ENCODE assay signal across 10 cellular contexts in genomic region chr1:117664314-117664713, GRCh38. TPM values are rescaled to one million over a fixed set of nuclear protein-coding genes. Genes with fewer than 3 reads are reported as not detected.
A peak's percentile ranks its signal among the peaks of the same experiment; 100 is the strongest.
DNase-seq lines count a peak whose midpoint lies in the region; ATAC-seq and TF ChIP-seq lines count a peak whose summit lies in the region.
"Had no signal": no experiment of that assay in that cellular context is flagged by ENCODE, and none has a peak within 500 bp of the region (broad histone marks: within the 10 kb centered on the region; RNA-seq: fewer than 3 reads in every experiment).

No MANE protein-coding gene starts in this region.

- no peaks in the 10 kb centered on the region for H4K20me1 ChIP-seq in PC-3 (ENCODE audit: low read length)

- BruUV-seq in PC-3 (replicated peaks; lab: Mats Ljungman, UMichigan), result no TSS peak

- H3K79me2 ChIP-seq in PC-3 (ENCODE audit: low read length), result no peaks in the 10 kb centered on the region

- H3K9me3 Mint-ChIP-seq in T-cell, result peaks cover 6 to 16% (median 7%) of the 10 kb centered on the region in 3 donors

- no peaks in the 10 kb centered on the region for H3K36me3 Mint-ChIP-seq in T-cell

- no peak overlapping the region for H3K27ac ChIP-seq in thyroid gland
- no peak overlapping the region for H3K27ac ChIP-seq in PC-3 (ENCODE audit: low read length)

- no peak overlapping the region for H3K9ac ChIP-seq in PC-3 (ENCODE audit: low read length)

- H3K4me3 ChIP-seq in thyroid gland (replicated peaks in 1 of 3) (no peak overlapping the region), foreskin fibroblast (ENCODE audit: low read depth in 1 of 2, low read length in 2 of 2) (no peak overlapping the region), PC-3 (ENCODE audit: low read length) (no peak overlapping the region)
- H3K4me3 ChIP-seq: pancreas had no signal

- POLR2A ChIA-PET in T-cell (lab: Charles Lee), result interaction anchor here in 1 of 2 donors (0.6 to 9.6 kb wide), 5 partner anchors 8 to 265 kb away, joined by 3 to 97 read pairs (median 5); partner anchors contain the start of genes GDAP2, TENT5C and WDR3
- POLR2A ChIA-PET in PC-3 (lab: Charles Lee; ENCODE audit: unreplicated experiment), result no interaction called here

- intact Hi-C loops in left colon (cut with DNase I, micrococcal nuclease) (no loop called here), thyroid gland (cut with DNase I) (no loop called here), PC-3 (cut with micrococcal nuclease) (no loop called here)

- TF ChIP-seq POLR2A in thyroid gland (IDR thresholded peaks at IDR 0.05), result no peak

- ATAC-seq in GM18867 (IDR thresholded peaks at IDR 0.05; ENCODE audit: unreplicated experiment) (peak; percentile 97), HG02852 (IDR thresholded peaks at IDR 0.05; ENCODE audit: unreplicated experiment) (peak; percentile 98), T-cell (replicated peaks in 1 of 4) (peak; percentile 84 to 92 (median 92)), left colon (peak; percentile 25), PC-3 (no peak)
- ATAC-seq: HCT116 had no signal

- H3K9me3 ChIP-seq in thyroid gland, result no peaks in the 10 kb centered on the region
- H3K9me3 ChIP-seq in PC-3 (ENCODE audit: low read length), result no peaks in the 10 kb centered on the region
- H3K9me3 ChIP-seq: pancreas had no signal

- H3K36me3 ChIP-seq in thyroid gland, result no peaks in the 10 kb centered on the region
- no peaks in the 10 kb centered on the region for H3K36me3 ChIP-seq in PC-3 (ENCODE audit: low read depth, low read length)
- H3K36me3 ChIP-seq: pancreas had no signal

- peak overlapping the region; percentile 90 to 92 for H3K27ac Mint-ChIP-seq in T-cell

- no peak overlapping the region for H3K4me2 ChIP-seq in PC-3 (ENCODE audit: low read length)

- H3K27me3 ChIP-seq in thyroid gland (no peaks in the 10 kb centered on the region), PC-3 (ENCODE audit: low read length) (no peaks in the 10 kb centered on the region)
- H3K27me3 ChIP-seq: pancreas had no signal

- no peaks in the 10 kb centered on the region for H3F3A ChIP-seq in PC-3 (ENCODE audit: low read length, unreplicated experiment)

- DNase-seq in T-cell (peak in 32 of 34 experiments; percentile 30 to 83 (median 64)), left colon (no peak), thyroid gland (no peak), foreskin fibroblast (no peak), PC-3 (no peak), amygdala (lab: John Stamatoyannopoulos, UW) (no peak)
- DNase-seq: pancreas had no signal

- TF ChIP-seq CTCF in thyroid gland (IDR thresholded peaks at IDR 0.05) (no peak), foreskin fibroblast (IDR thresholded peaks at IDR 0.05; ENCODE audit: low read depth, low read length) (no peak), PC-3 (conservative IDR thresholded peaks at IDR 0.05; ENCODE audit: low read depth, low read length) (no peak)

- peak overlapping the region in 1 of 3 donors; percentile 42 for H3K4me3 Mint-ChIP-seq in T-cell

- CTCF ChIA-PET in T-cell (lab: Charles Lee), result interaction anchor here (0.7 to 2.4 kb wide), 8 partner anchors 9 to 608 kb away, joined by 3 to 16 read pairs (median 6); no protein-coding TSS in a partner anchor
- CTCF ChIA-PET in PC-3 (lab: Charles Lee), result no interaction called here

- H3K27me3 Mint-ChIP-seq in T-cell, result peaks cover 0 to 4% of the 10 kb centered on the region in 2 donors

- H3K9me2 ChIP-seq in PC-3 (replicated peaks; ENCODE audit: low read length), result no peaks in the 10 kb centered on the region

- H3K4me1 Mint-ChIP-seq in T-cell, result peaks cover 66 to 84% (median 79%) of the 10 kb centered on the region in 3 donors

- H2AFZ ChIP-seq in PC-3 (ENCODE audit: low read length), result no peak overlapping the region

- 84 to 94% methylated on average over 6 of the region's 6 CpGs for WGBS in thyroid gland, 2 donors

- peaks cover 0 to 7% of the 10 kb centered on the region in 2 donors for H3K4me1 ChIP-seq in thyroid gland
- no peaks in the 10 kb centered on the region for H3K4me1 ChIP-seq in PC-3 (ENCODE audit: insufficient read depth, low read length)
- H3K4me1 ChIP-seq: pancreas had no signal

RNA-seq across cellular contexts. Expression of gene TENT5C, which starts 58.5 kb away (rescaled TPM):
- total RNA-seq in T-cell (100 to 1,000 TPM in 1 of 5 donors, 10 to 100 TPM in 2, 1 to 10 TPM in 2; 7.6 to 133 (median 11.2) TPM), left colon (10 to 100 TPM; 30.7 to 45.6 TPM), thyroid gland (10 to 100 TPM; 14.8 to 30.4 (median 22.2) TPM), PC-3 (2014; rRNA removed) (2.2 and 2.4 TPM in 2 replicates)

Comparison
In these comparisons a context has a peak if more than half of its experiments do, and no peak if none do; other contexts are left out.
1. DNase-seq: peak in T-cell (32 of 34); none in left colon (0 of 2), thyroid gland (0 of 2), foreskin fibroblast (0 of 2), PC-3 (single experiment) and amygdala (0 of 56).